8 cellular contexts compared by ENCODE assay signal in the genomic region with DNA sequence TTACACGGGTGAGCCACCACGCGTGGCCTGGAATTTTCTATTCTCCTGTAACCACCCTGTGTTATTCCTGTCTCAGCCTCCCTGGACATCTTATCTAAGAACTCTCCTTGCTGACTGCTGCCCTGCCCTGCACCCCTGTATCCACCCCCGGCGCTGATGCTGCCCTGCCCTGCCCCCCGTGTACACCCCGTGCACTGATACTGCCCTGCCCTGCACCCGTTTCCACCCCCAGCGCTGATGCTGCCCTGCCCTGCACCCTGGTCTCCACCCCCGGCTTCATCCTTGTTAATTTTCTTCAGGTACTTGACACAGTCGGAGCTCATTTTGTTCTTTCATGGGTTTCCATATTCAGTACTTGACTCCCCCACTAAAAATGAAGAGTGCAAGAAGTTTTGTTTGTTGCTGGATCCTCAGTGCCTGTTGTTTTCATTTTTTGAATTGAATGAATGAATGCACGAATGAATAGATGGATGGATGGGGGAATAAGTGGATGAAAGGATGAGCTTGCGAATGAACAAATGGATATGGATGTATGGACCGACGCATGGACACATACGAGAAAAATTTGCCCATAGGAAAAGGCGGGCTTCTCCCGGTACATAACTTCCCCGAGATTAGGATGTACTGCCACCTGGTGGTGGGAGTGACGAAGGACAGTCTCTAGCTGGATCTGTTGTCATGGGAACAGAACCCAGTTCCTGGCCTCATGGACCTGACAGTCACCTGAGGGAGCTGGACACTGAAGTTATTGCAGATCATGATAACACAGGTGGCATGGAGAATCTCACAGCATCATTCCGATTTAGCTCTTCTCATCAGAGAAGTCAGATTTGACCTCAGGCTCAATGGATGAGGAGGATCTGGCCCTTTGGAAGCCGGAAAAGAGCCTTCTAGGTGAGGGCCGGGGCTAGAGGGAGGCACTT. TPM values are rescaled to one million over a fixed set of nuclear protein-coding genes. Genes with fewer than 3 reads are reported as not detected.
DNase-seq lines count a peak whose midpoint lies in the region; ATAC-seq and TF ChIP-seq lines count a peak whose summit lies in the region.

No MANE protein-coding gene starts in this region.

- no peak overlapping the region for H3K27ac Mint-ChIP-seq in CD4-positive, alpha-beta T cell
- H3K27ac Mint-ChIP-seq in HFFc6 = no peak overlapping the region

- intact Hi-C loops in CD4-positive, alpha-beta T cell (cut with DNase I, micrococcal nuclease) = loop anchor here (1.0 to 10.0 kb wide), 6 partner anchors 38 to 544 kb away; no protein-coding TSS in a partner anchor
- intact Hi-C loops in lower leg skin (cut with DNase I; ENCODE audit: low total_unique reads) = no loop called here

- no peak overlapping the region for H3K4me3 ChIP-seq in lower leg skin (ENCODE audit: low read depth, poor library complexity, severe bottlenecking)

- H3K27me3 ChIP-seq in CD4-positive, alpha-beta T cell (ENCODE audit: control insufficient read depth, insufficient read depth, low read length) = no peaks in the 10 kb centered on the region

- no peak overlapping the region for H3K4me3 Mint-ChIP-seq in CD4-positive, alpha-beta T cell
- peak overlapping the region; percentile 38; the same call in 1 of the 2 replicates for H3K4me3 Mint-ChIP-seq in HFFc6

- WGBS in lower leg skin, 2 donors = 39 to 41% methylated on average over 23 of the region's 23 CpGs

- no peaks in the 10 kb centered on the region for H3K9me3 Mint-ChIP-seq in CD4-positive, alpha-beta T cell
- H3K9me3 Mint-ChIP-seq in HFFc6 = no peaks in the 10 kb centered on the region

- POLR2A ChIA-PET in CD4-positive, alpha-beta T cell (lab: Charles Lee) = no interaction called here

- CTCF ChIA-PET in CD4-positive, alpha-beta T cell (lab: Charles Lee) = interaction anchor here (0.5 to 2.0 kb wide), 15 partner anchors 10 to 387 kb away, joined by 3 to 17 read pairs (median 4); no protein-coding TSS in a partner anchor

- peak; percentile 92 for TF ChIP-seq CTCF in CD4-positive, alpha-beta T cell (IDR thresholded peaks at IDR 0.05)
- peak; percentile 99 for TF ChIP-seq CTCF in HFFc6 (IDR thresholded peaks at IDR 0.05)
- TF ChIP-seq CTCF in lower leg skin (IDR thresholded peaks at IDR 0.05) = peak in 1 of 3 donors; percentile 68

- no peak overlapping the region for H3K27ac ChIP-seq in CD4-positive, alpha-beta T cell (ENCODE audit: low read depth, low read length)

- ATAC-seq in CD4-positive, alpha-beta T cell (ENCODE audit: poor library complexity) = peak; percentile 68
- no peak for ATAC-seq in GM18505 (IDR thresholded peaks at IDR 0.05; ENCODE audit: unreplicated experiment)

- H3K36me3 Mint-ChIP-seq in CD4-positive, alpha-beta T cell (ENCODE audit: low read depth) = no peaks in the 10 kb centered on the region
- H3K36me3 Mint-ChIP-seq in HFFc6 (ENCODE audit: low read depth) = no peaks in the 10 kb centered on the region

- TF ChIP-seq POLR2A in lower leg skin (IDR thresholded peaks at IDR 0.05) (no peak), GM18505 (IDR thresholded peaks at IDR 0.05; ENCODE audit: borderline replicate concordance, extremely low read depth, insufficient read depth, insufficient read length) (no peak)

- H3K9me3 ChIP-seq in CD4-positive, alpha-beta T cell (ENCODE audit: control insufficient read depth, low read length) = no peaks in the 10 kb centered on the region

- DNase-seq in CD4-positive, alpha-beta T cell = peak; percentile 51 to 74 (median 60)
- DNase-seq in HFFc6 (peak; percentile 70), NCI-H69 (lab: John Stamatoyannopoulos, UW) (peak; percentile 80), dermis blood vessel endothelial cell (peak; percentile 91), lower leg skin (ENCODE audit: low spot score in 2 of 2) (peak; percentile 68 to 91)
- DNase-seq in activated CD4-positive, alpha-beta T cell treated with anti-CD3 and anti-CD28 coated beads, Interleukin-2, amount 50 U/mL, for 24 hours (ENCODE audit: low read depth in 1 of 2, low spot score in 1 of 2) = peak; percentile 32 to 73
- peak; percentile 51 to 56 (median 55) for DNase-seq in stimulated activated CD4-positive, alpha-beta T cell treated with anti-CD3 and anti-CD28 coated beads, TNF-alpha, amount 100 ng/mL, for 48 hours (ENCODE audit: low read depth in 3 of 3)

- no peaks in the 10 kb centered on the region for H3K27me3 Mint-ChIP-seq in CD4-positive, alpha-beta T cell
- H3K27me3 Mint-ChIP-seq in HFFc6 (ENCODE audit: insufficient read depth) = peaks cover 19% of the 10 kb centered on the region

- H3K4me1 Mint-ChIP-seq in CD4-positive, alpha-beta T cell (ENCODE audit: low read depth) = peaks cover 3% of the 10 kb centered on the region
- peaks cover 6% of the 10 kb centered on the region; the same call in 1 of the 2 replicates for H3K4me1 Mint-ChIP-seq in HFFc6 (ENCODE audit: low read depth)

RNA-seq across cellular contexts. Expression of a gene that starts 14.9 kb away (rescaled TPM):
- total RNA-seq in CD4-positive, alpha-beta T cell = not detected
- total RNA-seq in HFFc6 (2021; fragmentation: NEBNext Ultra II Directional; extraction: Animal tissue kit (Norgen Biotek cat#: 25700)) = not detected
- total RNA-seq in dermis blood vessel endothelial cell (not detected in 2 replicates), lower leg skin (under 1 TPM in 1 of 4 donors, not detected in 3; 0.59 TPM)

RNA-seq across cellular contexts. Expression of a gene that starts 40.8 kb away (rescaled TPM):
- 100 to 1,000 TPM; 102 to 108 TPM for total RNA-seq in CD4-positive, alpha-beta T cell
- 10 to 100 TPM in 4 of 6 experiments, 1 to 10 TPM in 2; 6.0 to 29.1 (median 27.1) TPM for total RNA-seq in HFFc6 (2021; fragmentation: NEBNext Ultra II Directional; extraction: Animal tissue kit (Norgen Biotek cat#: 25700))
- total RNA-seq in dermis blood vessel endothelial cell = 57.1 and 121 TPM in 2 replicates
- 100 to 1,000 TPM in 3 of 4 donors, 10 to 100 TPM in 1; 92.4 to 130 (median 107) TPM for total RNA-seq in lower leg skin

RNA-seq across cellular contexts. Expression of a gene that starts 57.1 kb away (rescaled TPM):
- not detected for total RNA-seq in CD4-positive, alpha-beta T cell
- total RNA-seq in HFFc6 (2021; fragmentation: NEBNext Ultra II Directional; extraction: Animal tissue kit (Norgen Biotek cat#: 25700)) = not detected
- not detected in 2 replicates for total RNA-seq in dermis blood vessel endothelial cell
- 10 to 100 TPM in 2 of 4 donors, 1 to 10 TPM in 2; 1.1 to 54.6 (median 27.2) TPM for total RNA-seq in lower leg skin
